Comparison of ENCODE assay signal across 12 cellular contexts in the genomic region with DNA sequence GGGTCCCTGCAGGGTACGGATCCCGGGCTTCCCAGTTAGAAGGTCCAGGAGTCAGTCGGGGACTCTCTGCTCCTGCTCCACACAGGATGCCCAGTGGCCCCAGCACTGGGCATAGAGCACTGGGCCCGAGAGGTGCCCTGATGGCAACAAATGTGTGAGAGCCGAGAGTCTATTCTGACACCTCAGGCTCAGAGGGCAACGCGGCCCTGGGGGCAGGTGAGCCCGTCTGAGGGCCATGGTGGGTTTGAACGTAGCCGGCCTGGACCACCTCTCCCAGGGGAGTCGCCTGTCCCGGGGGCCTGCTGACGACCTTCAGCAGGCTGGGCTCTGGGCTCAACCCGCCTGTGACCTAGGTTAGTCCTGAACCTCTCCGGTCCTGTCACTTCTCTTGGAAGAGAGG. TPM values are rescaled to one million over a fixed set of nuclear protein-coding genes. Genes with fewer than 3 reads are reported as not detected.
"Had no signal": no experiment of that assay in that cellular context is flagged by ENCODE, and none has a peak within 500 bp of the region (broad histone marks: within the 10 kb centered on the region; RNA-seq: fewer than 3 reads in every experiment).

No MANE protein-coding gene starts in this region.

RNA-seq across cellular contexts. Expression of a gene that starts 23.2 kb away (rescaled TPM):
- total RNA-seq: activated naive CD4-positive, alpha-beta T cell treated with anti-CD3 and anti-CD28 coated beads, Interleukin-2, amount 50 U/mL, for 72 hours; activated T-cell treated with anti-CD3 and anti-CD28 coated beads, Interleukin-2, amount 50 U/mL, for 72 hours; activated T-helper 1 cell treated with anti-CD3 and anti-CD28 coated beads, Interleukin-12 subunit alpha, Interleukin-12 subunit beta, Interleukin-2, Interleukin-4 antibody, amounts not matched to agents 30 ng/mL and 10 ng/mL and 1 ng/mL, durations not matched to agents 14 hours and 24 hours and 36 hours; aorta; ascending aorta; astrocyte; body of pancreas; bronchial epithelial cell; cardiac muscle cell; cardiac septum; cerebellum; chondrocyte had no signal
- polyA plus RNA-seq: cardiac muscle cell had no signal
